Comparison of ENCODE assay signal across 8 cellular contexts in genomic region chr19:55117636-55118391, GRCh38. TPM values are rescaled to one million over a fixed set of nuclear protein-coding genes. Genes with fewer than 3 reads are reported as not detected.
DNase-seq lines count a peak whose midpoint lies in the region; ATAC-seq and TF ChIP-seq lines count a peak whose summit lies in the region.

Gene PPP1R12C (minus strand): TSS chr19:55117637. CDS start chr19:55117543, 94 bp downstream.

- TF ChIP-seq CTCF in ovary (IDR thresholded peaks at IDR 0.05) (peak in 1 of 3 donors; percentile 28), thyroid gland (IDR thresholded peaks at IDR 0.05) (peak in 2 of 6 experiments; percentile 4 to 23)

- no peaks in the 10 kb centered on the region for H3K9me3 ChIP-seq in ovary
- no peaks in the 10 kb centered on the region for H3K9me3 ChIP-seq in thyroid gland

- TF ChIP-seq POLR2A in GM10847 (IDR thresholded peaks at IDR 0.05; ENCODE audit: extremely low read depth, insufficient read length): peak; percentile 60
- no peak for TF ChIP-seq POLR2A in ovary (IDR thresholded peaks at IDR 0.05)
- peak in 1 of 2 donors; percentile 57 for TF ChIP-seq POLR2A in thyroid gland (IDR thresholded peaks at IDR 0.05)

- H3K4me1 ChIP-seq in ovary (ENCODE audit: insufficient read depth): peaks cover 17% of the 10 kb centered on the region
- H3K4me1 ChIP-seq in thyroid gland: peaks cover 33 to 47% of the 10 kb centered on the region in 2 donors

- H3K27me3 ChIP-seq in ovary (no peaks in the 10 kb centered on the region), thyroid gland (no peaks in the 10 kb centered on the region)

- DNase-seq in NCI-H1417 (lab: John Stamatoyannopoulos, UW) (peak; percentile 96 to 99 (median 98)), SW 1271 (lab: John Stamatoyannopoulos, UW) (peak; percentile 90 to 92), Right ventricle myocardium inferior (ENCODE audit: missing footprints) (peak; percentile 100), ovary (peak; percentile 97 to 99 (median 99)), thyroid gland (peak; percentile 99)
- peak; percentile 92 for DNase-seq in activated naive CD8-positive, alpha-beta T cell treated with anti-CD3 and anti-CD28 coated beads, Interleukin-2, amount 50 U/mL, for 16 hours (ENCODE audit: low read depth, low spot score)

- H3K4me3 ChIP-seq in ovary (peak within 1 kb of the TSS; percentile 61), thyroid gland (replicated peaks in 1 of 3) (peak within 1 kb of the TSS; percentile 75 to 91 (median 77))

- peak; percentile 67 for TF ChIP-seq EP300 in ovary (IDR thresholded peaks at IDR 0.05)

- ATAC-seq in HG02759 (IDR thresholded peaks at IDR 0.05; ENCODE audit: unreplicated experiment) (peak; percentile 85), Right ventricle myocardium inferior (peak; percentile 87)

- H3K27ac ChIP-seq in ovary (peak within 1 kb of the TSS; percentile 76 to 81), thyroid gland (peak within 1 kb of the TSS; percentile 35 to 72 (median 69))

- intact Hi-C loops in Right ventricle myocardium inferior (cut with DNase I) (loop anchor here (5.0 kb wide), 1 partner anchor 39 kb away; the partner anchor contains the start of gene TNNI3), ovary (cut with DNase I) (loop anchor here in 2 of 4 donors (5.0 to 10.0 kb wide), 3 partner anchors 139 to 557 kb away; partner anchors contain the start of genes EPN1 (in 1 of the 2) and PPP6R1 (in 1 of the 2)), thyroid gland (cut with DNase I) (no loop called here)

- no peaks in the 10 kb centered on the region for H3K36me3 ChIP-seq in ovary
- H3K36me3 ChIP-seq in thyroid gland: no peaks in the 10 kb centered on the region

- WGBS in ovary, 3 donors: 1% methylated on average over 34 to 46 of the region's 46 CpGs
- 2 to 3% methylated on average over 34 to 37 of the region's 46 CpGs for WGBS in thyroid gland, 2 donors

RNA-seq across cellular contexts. Expression of gene PPP1R12C, which starts in this region (rescaled TPM):
- 140 TPM for total RNA-seq in Right ventricle myocardium inferior
- 100 to 1,000 TPM in 4 of 7 donors, 10 to 100 TPM in 3; 45.4 to 152 (median 110) TPM for total RNA-seq in ovary
- polyA plus RNA-seq in ovary: 100 to 1,000 TPM in 1 of 2 donors, 10 to 100 TPM in 1; 21.4 to 118 TPM
- total RNA-seq in thyroid gland: 100 to 1,000 TPM in 1 of 4 donors, 10 to 100 TPM in 3; 40.0 to 110 (median 76.1) TPM

Comparison
In these comparisons a context has a peak if more than half of its experiments do, and no peak if none do; other contexts are left out.
1. Peak in every context shown above with its lines: DNase-seq, ATAC-seq, H3K4me3 ChIP-seq and H3K27ac ChIP-seq.